Comparison of ENCODE assay signal across 12 cellular contexts in genomic region chr20:48609491-48609978, GRCh38.
DNase-seq lines count a peak whose midpoint lies in the region; ATAC-seq and TF ChIP-seq lines count a peak whose summit lies in the region.
"Had no signal": no experiment of that assay in that cellular context is flagged by ENCODE, and none has a peak within 500 bp of the region (broad histone marks: within the 10 kb centered on the region; RNA-seq: fewer than 3 reads in every experiment).

No MANE protein-coding gene starts in this region.

- CTCF ChIA-PET in activated CD8-positive, alpha-beta T cell treated with anti-CD3 and anti-CD28 coated beads for 36 hours (lab: Charles Lee): interaction anchor here (0.8 to 1.3 kb wide), 2 partner anchors 11 to 26 kb away, joined by 3 read pairs; no protein-coding TSS in a partner anchor
- CTCF ChIA-PET in activated CD8-positive, alpha-beta T cell treated with anti-CD3 and anti-CD28 coated beads, Interleukin-2, amount 10 ng/mL, durations not matched to agents 7 days and 5 days (lab: Charles Lee): interaction anchor here (1.1 kb wide), 1 partner anchor 11 kb away, joined by 4 read pairs; no protein-coding TSS in a partner anchor

- H3K36me3 Mint-ChIP-seq in activated CD8-positive, alpha-beta T cell treated with anti-CD3 and anti-CD28 coated beads for 36 hours (ENCODE audit: low read depth): no peaks in the 10 kb centered on the region
- no peaks in the 10 kb centered on the region for H3K36me3 Mint-ChIP-seq in activated CD8-positive, alpha-beta T cell treated with anti-CD3 and anti-CD28 coated beads, Interleukin-2, amount 10 ng/mL, durations not matched to agents 7 days and 5 days (ENCODE audit: low read depth)
- H3K36me3 Mint-ChIP-seq in memory B cell: no peaks in the 10 kb centered on the region

- H3K9me3 Mint-ChIP-seq in activated CD8-positive, alpha-beta T cell treated with anti-CD3 and anti-CD28 coated beads for 36 hours: no peaks in the 10 kb centered on the region
- no peaks in the 10 kb centered on the region for H3K9me3 Mint-ChIP-seq in activated CD8-positive, alpha-beta T cell treated with anti-CD3 and anti-CD28 coated beads, Interleukin-2, amount 10 ng/mL, durations not matched to agents 7 days and 5 days (ENCODE audit: insufficient read depth)
- peaks cover 1% of the 10 kb centered on the region for H3K9me3 Mint-ChIP-seq in memory B cell

- H3K4me3 Mint-ChIP-seq in activated CD8-positive, alpha-beta T cell treated with anti-CD3 and anti-CD28 coated beads for 36 hours: no peak overlapping the region
- H3K4me3 Mint-ChIP-seq in activated CD8-positive, alpha-beta T cell treated with anti-CD3 and anti-CD28 coated beads, Interleukin-2, amount 10 ng/mL, durations not matched to agents 7 days and 5 days: no peak overlapping the region
- no peak overlapping the region for H3K4me3 Mint-ChIP-seq in memory B cell

- DNase-seq in activated CD8-positive, alpha-beta T cell treated with anti-CD3 and anti-CD28 coated beads for 36 hours: no peak
- DNase-seq in activated CD8-positive, alpha-beta T cell treated with anti-CD3 and anti-CD28 coated beads, Interleukin-2, amount 10 ng/mL, durations not matched to agents 7 days and 5 days: no peak
- DNase-seq in memory B cell (ENCODE audit: low spot score in 2 of 2): no peak
- DNase-seq in NCI-H2029 (lab: John Stamatoyannopoulos, UW): no peak
- no peak for DNase-seq in T-helper 9 cell
- DNase-seq: activated effector memory CD4-positive, alpha-beta T cell treated with Interleukin-2 at 50 U/mL for 16 hours; MV-4-11; NK-92 treated with Interleukin-12 subunit alpha and Interleukin-12 subunit beta, amount 100 ng/mL, for 24 hours had no signal

- intact Hi-C loops in activated CD8-positive, alpha-beta T cell treated with anti-CD3 and anti-CD28 coated beads for 36 hours (cut with micrococcal nuclease): no loop called here

- no peaks in the 10 kb centered on the region for H3K27me3 Mint-ChIP-seq in activated CD8-positive, alpha-beta T cell treated with anti-CD3 and anti-CD28 coated beads for 36 hours
- H3K27me3 Mint-ChIP-seq in activated CD8-positive, alpha-beta T cell treated with anti-CD3 and anti-CD28 coated beads, Interleukin-2, amount 10 ng/mL, durations not matched to agents 7 days and 5 days (ENCODE audit: low read depth): peaks cover 9% of the 10 kb centered on the region
- peaks cover 2% of the 10 kb centered on the region for H3K27me3 Mint-ChIP-seq in memory B cell

- peaks cover 11% of the 10 kb centered on the region for H3K4me1 Mint-ChIP-seq in activated CD8-positive, alpha-beta T cell treated with anti-CD3 and anti-CD28 coated beads for 36 hours (ENCODE audit: low read depth)
- H3K4me1 Mint-ChIP-seq in activated CD8-positive, alpha-beta T cell treated with anti-CD3 and anti-CD28 coated beads, Interleukin-2, amount 10 ng/mL, durations not matched to agents 7 days and 5 days (ENCODE audit: low read depth): no peaks in the 10 kb centered on the region
- H3K4me1 Mint-ChIP-seq in memory B cell: peaks cover 4% of the 10 kb centered on the region

- ATAC-seq in activated CD8-positive, alpha-beta T cell treated with anti-CD3 and anti-CD28 coated beads for 36 hours: peak; percentile 99
- ATAC-seq in activated CD8-positive, alpha-beta T cell treated with anti-CD3 and anti-CD28 coated beads, Interleukin-2, amount 10 ng/mL, durations not matched to agents 7 days and 5 days: no peak
- ATAC-seq in GM21390 (IDR thresholded peaks at IDR 0.05; ENCODE audit: unreplicated experiment) (peak; percentile 78), HG03280 (IDR thresholded peaks at IDR 0.05; ENCODE audit: unreplicated experiment) (peak; percentile 92), memory B cell (ENCODE audit: low read depth) (peak; percentile 34), GM21717 (IDR thresholded peaks at IDR 0.05; ENCODE audit: unreplicated experiment) (no peak)
- ATAC-seq: A549 had no signal

- no peak overlapping the region for H3K27ac Mint-ChIP-seq in activated CD8-positive, alpha-beta T cell treated with anti-CD3 and anti-CD28 coated beads for 36 hours
- no peak overlapping the region for H3K27ac Mint-ChIP-seq in activated CD8-positive, alpha-beta T cell treated with anti-CD3 and anti-CD28 coated beads, Interleukin-2, amount 10 ng/mL, durations not matched to agents 7 days and 5 days
- peak overlapping the region; percentile 10 for H3K27ac Mint-ChIP-seq in memory B cell

- POLR2A ChIA-PET in activated CD8-positive, alpha-beta T cell treated with anti-CD3 and anti-CD28 coated beads for 36 hours (lab: Charles Lee): no interaction called here
- POLR2A ChIA-PET in activated CD8-positive, alpha-beta T cell treated with anti-CD3 and anti-CD28 coated beads, Interleukin-2, amount 10 ng/mL, durations not matched to agents 7 days and 5 days (lab: Charles Lee): no interaction called here

- TF ChIP-seq CTCF in activated CD8-positive, alpha-beta T cell treated with anti-CD3 and anti-CD28 coated beads for 36 hours (IDR thresholded peaks at IDR 0.05): no peak

Comparison
In these comparisons a context has a peak if more than half of its experiments do, and no peak if none do; other contexts are left out.
1. ATAC-seq: peak in activated CD8-positive, alpha-beta T cell treated with anti-CD3 and anti-CD28 coated beads for 36 hours (single experiment), GM21390 (single experiment), HG03280 (single experiment) and memory B cell (single experiment); none in activated CD8-positive, alpha-beta T cell treated with anti-CD3 and anti-CD28 coated beads, Interleukin-2, amount 10 ng/mL, durations not matched to agents 7 days and 5 days (single experiment) and GM21717 (single experiment).